Comparison of ENCODE assay signal across 1 cellular context in the genomic region with DNA sequence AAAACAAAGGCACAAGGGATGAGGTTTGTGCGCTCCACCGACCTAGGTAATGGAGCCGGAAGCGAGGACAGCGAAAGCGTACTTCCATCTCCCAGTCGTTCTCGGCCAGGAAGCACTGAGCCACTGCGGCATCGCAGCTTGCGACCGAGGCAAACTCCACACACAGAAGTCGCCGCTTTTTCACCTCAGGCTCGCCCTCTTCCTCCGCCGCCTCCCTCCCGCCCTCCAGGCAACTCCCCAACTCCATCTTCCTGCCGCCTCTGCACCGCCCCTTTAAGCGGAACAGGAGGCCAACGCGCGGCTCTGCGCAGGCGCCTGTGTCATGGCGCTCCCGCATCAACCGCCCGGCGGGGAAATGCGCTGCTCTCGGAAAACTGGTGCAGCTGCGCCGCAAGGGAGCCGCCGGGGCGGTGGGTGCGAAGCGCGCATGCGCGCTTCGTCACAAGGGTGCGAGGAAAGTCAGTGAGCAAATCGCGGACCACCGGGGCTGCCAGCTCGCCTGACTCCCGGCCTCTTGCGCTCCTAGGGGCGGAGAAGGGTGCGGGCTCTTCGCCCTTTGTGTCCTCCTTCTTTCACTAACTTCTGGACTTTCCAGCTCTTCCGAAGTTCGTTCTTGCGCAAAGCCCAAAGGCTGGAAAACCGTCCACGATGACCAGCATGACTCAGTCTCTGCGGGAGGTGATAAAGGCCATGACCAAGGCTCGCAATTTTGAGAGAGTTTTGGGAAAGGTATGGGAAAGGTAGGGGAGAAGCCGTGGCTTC.
TF ChIP-seq lines count a peak whose summit lies in the region.

A gene (plus strand): TSS at position 462 of the 762 bp plus-strand sequence. CDS start 187 bp downstream, at position 649.
A gene with protein sequence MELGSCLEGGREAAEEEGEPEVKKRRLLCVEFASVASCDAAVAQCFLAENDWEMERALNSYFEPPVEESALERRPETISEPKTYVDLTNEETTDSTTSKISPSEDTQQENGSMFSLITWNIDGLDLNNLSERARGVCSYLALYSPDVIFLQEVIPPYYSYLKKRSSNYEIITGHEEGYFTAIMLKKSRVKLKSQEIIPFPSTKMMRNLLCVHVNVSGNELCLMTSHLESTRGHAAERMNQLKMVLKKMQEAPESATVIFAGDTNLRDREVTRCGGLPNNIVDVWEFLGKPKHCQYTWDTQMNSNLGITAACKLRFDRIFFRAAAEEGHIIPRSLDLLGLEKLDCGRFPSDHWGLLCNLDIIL (minus strand): TSS at position 284 of the 762 bp plus-strand sequence. CDS start 37 bp downstream, at position 247.

TF ChIP-seq in K562, 482 proteins besides CTCF, POLR2A, EP300 and RAD21 (continued from another document and continues in another):
- TF ChIP-seq CREM (IDR thresholded peaks at IDR 0.05; ENCODE audit: low read depth) (peak; percentile 87), STAT5B (CRISPR knock-in tag; IDR thresholded peaks at IDR 0.05) (no peak), HDAC6 (IDR thresholded peaks at IDR 0.05; ENCODE audit: low read depth, low read length) (no peak), SIRT6 (IDR thresholded peaks at IDR 0.05; ENCODE audit: low read depth, low read length) (no peak), NR2F6 (CRISPR knock-in tag; IDR thresholded peaks at IDR 0.05) (no peak), RAD51 (IDR thresholded peaks at IDR 0.05; ENCODE audit: borderline replicate concordance, low read depth) (no peak), ZC3H11A (IDR thresholded peaks at IDR 0.05; ENCODE audit: low read depth, low read length) (peak; percentile 91; the same call in 1 of the 2 replicates), MAFG (tag; conservative IDR thresholded peaks at IDR 0.05) (peak; percentile 77), CSDE1 (IDR thresholded peaks at IDR 0.05) (peak in 1 of 2 experiments; percentile 63; a peak in 1 of 4 replicates), TARDBP (IDR thresholded peaks at IDR 0.05) (no peak; the same call in 1 of the 2 replicates), ZNF77 (CRISPR knock-in tag; IDR thresholded peaks at IDR 0.05) (no peak), CBFB (CRISPR knock-in tag; IDR thresholded peaks at IDR 0.05) (no peak), ZNF778 (CRISPR knock-in tag; IDR thresholded peaks at IDR 0.05) (no peak), POLR2H (tag; IDR thresholded peaks at IDR 0.05; ENCODE audit: low read depth) (peak; percentile 83), POU5F1 (IDR thresholded peaks at IDR 0.05; ENCODE audit: borderline replicate concordance, low read depth, low read length, partially characterized antibody) (peak; percentile 71), NFRKB (IDR thresholded peaks at IDR 0.05; ENCODE audit: low read depth) (peak; percentile 85), TEAD1 (CRISPR knock-in tag; IDR thresholded peaks at IDR 0.05) (no peak; a peak in 1 of 4 replicates), ILF3 (IDR thresholded peaks at IDR 0.05; ENCODE audit: borderline replicate concordance) (peak; percentile 62; the same call in 1 of the 2 replicates), ARID2 (IDR thresholded peaks at IDR 0.05) (peak; percentile 57; the same call in 1 of the 2 replicates), SIX5 (IDR thresholded peaks at IDR 0.05; ENCODE audit: borderline replicate concordance in 1 of 2, insufficient read depth in 1 of 2, low read depth in 1 of 2, low read length in 2 of 2) (peak; percentile 14 to 35; a peak in 1 of 4 replicates), POLR2B (IDR thresholded peaks at IDR 0.05; ENCODE audit: low read depth, partially characterized antibody) (peak; percentile 87), ZNF224 (CRISPR knock-in tag; IDR thresholded peaks at IDR 0.05) (no peak), ZNF79 (CRISPR knock-in tag; IDR thresholded peaks at IDR 0.05; ENCODE audit: low read depth) (no peak), KHSRP (IDR thresholded peaks at IDR 0.05) (no peak), MYC (IDR thresholded peaks at IDR 0.05; ENCODE audit: low read depth, low read length) (peak; percentile 83; the same call in 1 of the 2 replicates), MYC (CRISPR knock-in tag; IDR thresholded peaks at IDR 0.05; ENCODE audit: borderline replicate concordance, low read depth) (peak; percentile 60; the same call in 1 of the 2 replicates), NFATC3 (IDR thresholded peaks at IDR 0.05) (0 out of 2 replicates have a peak, but pooled peaks have one; percentile 32), PHB (CRISPR knock-in tag; IDR thresholded peaks at IDR 0.05) (peak; percentile 70; the same call in 1 of the 2 replicates)
- TF ChIP-seq, protein P1, sequence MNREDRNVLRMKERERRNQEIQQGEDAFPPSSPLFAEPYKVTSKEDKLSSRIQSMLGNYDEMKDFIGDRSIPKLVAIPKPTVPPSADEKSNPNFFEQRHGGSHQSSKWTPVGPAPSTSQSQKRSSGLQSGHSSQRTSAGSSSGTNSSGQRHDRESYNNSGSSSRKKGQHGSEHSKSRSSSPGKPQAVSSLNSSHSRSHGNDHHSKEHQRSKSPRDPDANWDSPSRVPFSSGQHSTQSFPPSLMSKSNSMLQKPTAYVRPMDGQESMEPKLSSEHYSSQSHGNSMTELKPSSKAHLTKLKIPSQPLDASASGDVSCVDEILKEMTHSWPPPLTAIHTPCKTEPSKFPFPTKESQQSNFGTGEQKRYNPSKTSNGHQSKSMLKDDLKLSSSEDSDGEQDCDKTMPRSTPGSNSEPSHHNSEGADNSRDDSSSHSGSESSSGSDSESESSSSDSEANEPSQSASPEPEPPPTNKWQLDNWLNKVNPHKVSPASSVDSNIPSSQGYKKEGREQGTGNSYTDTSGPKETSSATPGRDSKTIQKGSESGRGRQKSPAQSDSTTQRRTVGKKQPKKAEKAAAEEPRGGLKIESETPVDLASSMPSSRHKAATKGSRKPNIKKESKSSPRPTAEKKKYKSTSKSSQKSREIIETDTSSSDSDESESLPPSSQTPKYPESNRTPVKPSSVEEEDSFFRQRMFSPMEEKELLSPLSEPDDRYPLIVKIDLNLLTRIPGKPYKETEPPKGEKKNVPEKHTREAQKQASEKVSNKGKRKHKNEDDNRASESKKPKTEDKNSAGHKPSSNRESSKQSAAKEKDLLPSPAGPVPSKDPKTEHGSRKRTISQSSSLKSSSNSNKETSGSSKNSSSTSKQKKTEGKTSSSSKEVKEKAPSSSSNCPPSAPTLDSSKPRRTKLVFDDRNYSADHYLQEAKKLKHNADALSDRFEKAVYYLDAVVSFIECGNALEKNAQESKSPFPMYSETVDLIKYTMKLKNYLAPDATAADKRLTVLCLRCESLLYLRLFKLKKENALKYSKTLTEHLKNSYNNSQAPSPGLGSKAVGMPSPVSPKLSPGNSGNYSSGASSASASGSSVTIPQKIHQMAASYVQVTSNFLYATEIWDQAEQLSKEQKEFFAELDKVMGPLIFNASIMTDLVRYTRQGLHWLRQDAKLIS (CRISPR knock-in tag; IDR thresholded peaks at IDR 0.05): peak; percentile 34; the same call in 1 of the 2 replicates
- TF ChIP-seq, protein P2, sequence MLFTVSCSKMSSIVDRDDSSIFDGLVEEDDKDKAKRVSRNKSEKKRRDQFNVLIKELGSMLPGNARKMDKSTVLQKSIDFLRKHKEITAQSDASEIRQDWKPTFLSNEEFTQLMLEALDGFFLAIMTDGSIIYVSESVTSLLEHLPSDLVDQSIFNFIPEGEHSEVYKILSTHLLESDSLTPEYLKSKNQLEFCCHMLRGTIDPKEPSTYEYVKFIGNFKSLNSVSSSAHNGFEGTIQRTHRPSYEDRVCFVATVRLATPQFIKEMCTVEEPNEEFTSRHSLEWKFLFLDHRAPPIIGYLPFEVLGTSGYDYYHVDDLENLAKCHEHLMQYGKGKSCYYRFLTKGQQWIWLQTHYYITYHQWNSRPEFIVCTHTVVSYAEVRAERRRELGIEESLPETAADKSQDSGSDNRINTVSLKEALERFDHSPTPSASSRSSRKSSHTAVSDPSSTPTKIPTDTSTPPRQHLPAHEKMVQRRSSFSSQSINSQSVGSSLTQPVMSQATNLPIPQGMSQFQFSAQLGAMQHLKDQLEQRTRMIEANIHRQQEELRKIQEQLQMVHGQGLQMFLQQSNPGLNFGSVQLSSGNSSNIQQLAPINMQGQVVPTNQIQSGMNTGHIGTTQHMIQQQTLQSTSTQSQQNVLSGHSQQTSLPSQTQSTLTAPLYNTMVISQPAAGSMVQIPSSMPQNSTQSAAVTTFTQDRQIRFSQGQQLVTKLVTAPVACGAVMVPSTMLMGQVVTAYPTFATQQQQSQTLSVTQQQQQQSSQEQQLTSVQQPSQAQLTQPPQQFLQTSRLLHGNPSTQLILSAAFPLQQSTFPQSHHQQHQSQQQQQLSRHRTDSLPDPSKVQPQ (CRISPR knock-in tag; IDR thresholded peaks at IDR 0.05; ENCODE audit: borderline replicate concordance): no peak
- TF ChIP-seq, protein P3, sequence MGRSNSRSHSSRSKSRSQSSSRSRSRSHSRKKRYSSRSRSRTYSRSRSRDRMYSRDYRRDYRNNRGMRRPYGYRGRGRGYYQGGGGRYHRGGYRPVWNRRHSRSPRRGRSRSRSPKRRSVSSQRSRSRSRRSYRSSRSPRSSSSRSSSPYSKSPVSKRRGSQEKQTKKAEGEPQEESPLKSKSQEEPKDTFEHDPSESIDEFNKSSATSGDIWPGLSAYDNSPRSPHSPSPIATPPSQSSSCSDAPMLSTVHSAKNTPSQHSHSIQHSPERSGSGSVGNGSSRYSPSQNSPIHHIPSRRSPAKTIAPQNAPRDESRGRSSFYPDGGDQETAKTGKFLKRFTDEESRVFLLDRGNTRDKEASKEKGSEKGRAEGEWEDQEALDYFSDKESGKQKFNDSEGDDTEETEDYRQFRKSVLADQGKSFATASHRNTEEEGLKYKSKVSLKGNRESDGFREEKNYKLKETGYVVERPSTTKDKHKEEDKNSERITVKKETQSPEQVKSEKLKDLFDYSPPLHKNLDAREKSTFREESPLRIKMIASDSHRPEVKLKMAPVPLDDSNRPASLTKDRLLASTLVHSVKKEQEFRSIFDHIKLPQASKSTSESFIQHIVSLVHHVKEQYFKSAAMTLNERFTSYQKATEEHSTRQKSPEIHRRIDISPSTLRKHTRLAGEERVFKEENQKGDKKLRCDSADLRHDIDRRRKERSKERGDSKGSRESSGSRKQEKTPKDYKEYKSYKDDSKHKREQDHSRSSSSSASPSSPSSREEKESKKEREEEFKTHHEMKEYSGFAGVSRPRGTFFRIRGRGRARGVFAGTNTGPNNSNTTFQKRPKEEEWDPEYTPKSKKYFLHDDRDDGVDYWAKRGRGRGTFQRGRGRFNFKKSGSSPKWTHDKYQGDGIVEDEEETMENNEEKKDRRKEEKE (IDR thresholded peaks at IDR 0.05; ENCODE audit: borderline replicate concordance in 1 of 2, control insufficient read depth in 1 of 2, low read depth in 2 of 2, low read length in 1 of 2): peak in 1 of 2 experiments; percentile 89; a peak in 1 of 4 replicates
- TF ChIP-seq, protein P4, sequence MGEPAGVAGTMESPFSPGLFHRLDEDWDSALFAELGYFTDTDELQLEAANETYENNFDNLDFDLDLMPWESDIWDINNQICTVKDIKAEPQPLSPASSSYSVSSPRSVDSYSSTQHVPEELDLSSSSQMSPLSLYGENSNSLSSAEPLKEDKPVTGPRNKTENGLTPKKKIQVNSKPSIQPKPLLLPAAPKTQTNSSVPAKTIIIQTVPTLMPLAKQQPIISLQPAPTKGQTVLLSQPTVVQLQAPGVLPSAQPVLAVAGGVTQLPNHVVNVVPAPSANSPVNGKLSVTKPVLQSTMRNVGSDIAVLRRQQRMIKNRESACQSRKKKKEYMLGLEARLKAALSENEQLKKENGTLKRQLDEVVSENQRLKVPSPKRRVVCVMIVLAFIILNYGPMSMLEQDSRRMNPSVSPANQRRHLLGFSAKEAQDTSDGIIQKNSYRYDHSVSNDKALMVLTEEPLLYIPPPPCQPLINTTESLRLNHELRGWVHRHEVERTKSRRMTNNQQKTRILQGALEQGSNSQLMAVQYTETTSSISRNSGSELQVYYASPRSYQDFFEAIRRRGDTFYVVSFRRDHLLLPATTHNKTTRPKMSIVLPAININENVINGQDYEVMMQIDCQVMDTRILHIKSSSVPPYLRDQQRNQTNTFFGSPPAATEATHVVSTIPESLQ (CRISPR knock-in tag; IDR thresholded peaks at IDR 0.05): 0 out of 2 replicates have a peak, but pooled peaks have one; percentile 87
- TF ChIP-seq, protein P5, sequence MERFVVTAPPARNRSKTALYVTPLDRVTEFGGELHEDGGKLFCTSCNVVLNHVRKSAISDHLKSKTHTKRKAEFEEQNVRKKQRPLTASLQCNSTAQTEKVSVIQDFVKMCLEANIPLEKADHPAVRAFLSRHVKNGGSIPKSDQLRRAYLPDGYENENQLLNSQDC (CRISPR knock-in tag; IDR thresholded peaks at IDR 0.05): 0 out of 2 replicates have a peak, but pooled peaks have one; percentile 54
- TF ChIP-seq, protein P6, sequence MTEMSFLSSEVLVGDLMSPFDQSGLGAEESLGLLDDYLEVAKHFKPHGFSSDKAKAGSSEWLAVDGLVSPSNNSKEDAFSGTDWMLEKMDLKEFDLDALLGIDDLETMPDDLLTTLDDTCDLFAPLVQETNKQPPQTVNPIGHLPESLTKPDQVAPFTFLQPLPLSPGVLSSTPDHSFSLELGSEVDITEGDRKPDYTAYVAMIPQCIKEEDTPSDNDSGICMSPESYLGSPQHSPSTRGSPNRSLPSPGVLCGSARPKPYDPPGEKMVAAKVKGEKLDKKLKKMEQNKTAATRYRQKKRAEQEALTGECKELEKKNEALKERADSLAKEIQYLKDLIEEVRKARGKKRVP (CRISPR knock-in tag; IDR thresholded peaks at IDR 0.05): no peak; the same call in 1 of the 2 replicates
- TF ChIP-seq, protein P7, sequence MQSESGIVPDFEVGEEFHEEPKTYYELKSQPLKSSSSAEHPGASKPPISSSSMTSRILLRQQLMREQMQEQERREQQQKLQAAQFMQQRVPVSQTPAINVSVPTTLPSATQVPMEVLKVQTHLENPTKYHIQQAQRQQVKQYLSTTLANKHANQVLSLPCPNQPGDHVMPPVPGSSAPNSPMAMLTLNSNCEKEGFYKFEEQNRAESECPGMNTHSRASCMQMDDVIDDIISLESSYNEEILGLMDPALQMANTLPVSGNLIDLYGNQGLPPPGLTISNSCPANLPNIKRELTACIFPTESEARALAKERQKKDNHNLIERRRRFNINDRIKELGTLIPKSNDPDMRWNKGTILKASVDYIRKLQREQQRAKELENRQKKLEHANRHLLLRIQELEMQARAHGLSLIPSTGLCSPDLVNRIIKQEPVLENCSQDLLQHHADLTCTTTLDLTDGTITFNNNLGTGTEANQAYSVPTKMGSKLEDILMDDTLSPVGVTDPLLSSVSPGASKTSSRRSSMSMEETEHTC (IDR thresholded peaks at IDR 0.05): no peak
- TF ChIP-seq, protein P8, sequence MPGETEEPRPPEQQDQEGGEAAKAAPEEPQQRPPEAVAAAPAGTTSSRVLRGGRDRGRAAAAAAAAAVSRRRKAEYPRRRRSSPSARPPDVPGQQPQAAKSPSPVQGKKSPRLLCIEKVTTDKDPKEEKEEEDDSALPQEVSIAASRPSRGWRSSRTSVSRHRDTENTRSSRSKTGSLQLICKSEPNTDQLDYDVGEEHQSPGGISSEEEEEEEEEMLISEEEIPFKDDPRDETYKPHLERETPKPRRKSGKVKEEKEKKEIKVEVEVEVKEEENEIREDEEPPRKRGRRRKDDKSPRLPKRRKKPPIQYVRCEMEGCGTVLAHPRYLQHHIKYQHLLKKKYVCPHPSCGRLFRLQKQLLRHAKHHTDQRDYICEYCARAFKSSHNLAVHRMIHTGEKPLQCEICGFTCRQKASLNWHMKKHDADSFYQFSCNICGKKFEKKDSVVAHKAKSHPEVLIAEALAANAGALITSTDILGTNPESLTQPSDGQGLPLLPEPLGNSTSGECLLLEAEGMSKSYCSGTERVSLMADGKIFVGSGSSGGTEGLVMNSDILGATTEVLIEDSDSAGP (CRISPR knock-in tag; IDR thresholded peaks at IDR 0.05): peak; percentile 79
- TF ChIP-seq, protein P9, sequence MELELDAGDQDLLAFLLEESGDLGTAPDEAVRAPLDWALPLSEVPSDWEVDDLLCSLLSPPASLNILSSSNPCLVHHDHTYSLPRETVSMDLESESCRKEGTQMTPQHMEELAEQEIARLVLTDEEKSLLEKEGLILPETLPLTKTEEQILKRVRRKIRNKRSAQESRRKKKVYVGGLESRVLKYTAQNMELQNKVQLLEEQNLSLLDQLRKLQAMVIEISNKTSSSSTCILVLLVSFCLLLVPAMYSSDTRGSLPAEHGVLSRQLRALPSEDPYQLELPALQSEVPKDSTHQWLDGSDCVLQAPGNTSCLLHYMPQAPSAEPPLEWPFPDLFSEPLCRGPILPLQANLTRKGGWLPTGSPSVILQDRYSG (tag; conservative IDR thresholded peaks at IDR 0.05; ENCODE audit: low read depth): no peak
